ENCODE assay signal across 12 cellular contexts in genomic region chr4:10619220-10619619, GRCh38.
DNase-seq lines count a peak whose midpoint lies in the region; ATAC-seq and TF ChIP-seq lines count a peak whose summit lies in the region.
"Had no signal": no experiment of that assay in that cellular context is flagged by ENCODE, and none has a peak within 500 bp of the region (broad histone marks: within the 10 kb centered on the region; RNA-seq: fewer than 3 reads in every experiment).

No MANE protein-coding gene starts in this region.

- no peak for ATAC-seq in T-cell (replicated peaks in 1 of 4)
- no peak for ATAC-seq in HG03139 (IDR thresholded peaks at IDR 0.05; ENCODE audit: unreplicated experiment)
- no peak for ATAC-seq in effector memory CD8-positive, alpha-beta T cell (replicated peaks)

- peak overlapping the region; percentile 69 for H3K4me2 ChIP-seq in skeletal muscle satellite cell (ENCODE audit: low read length)

- H3K4me1 Mint-ChIP-seq in chondrocyte (ENCODE audit: low read depth) (no peaks in the 10 kb centered on the region), T-cell (no peaks in the 10 kb centered on the region)
- peaks cover 0 to 2% of the 10 kb centered on the region in 2 donors for H3K4me1 Mint-ChIP-seq in effector memory CD8-positive, alpha-beta T cell (ENCODE audit: low read depth in 2 of 2)

- peak; percentile 83 for DNase-seq in NCI-H1048 (lab: John Stamatoyannopoulos, UW)
- peak; percentile 40 to 79 for DNase-seq in NCI-H524 (lab: John Stamatoyannopoulos, UW)
- no peak for DNase-seq in chondrocyte (ENCODE audit: low spot score)
- DNase-seq in T-cell: no peak
- DNase-seq in effector memory CD8-positive, alpha-beta T cell: no peak
- DNase-seq in GM19238 (ENCODE audit: insufficient read length, low spot score): no peak
- DNase-seq: effector CD4-positive, alpha-beta T cell; MM.1S had no signal

- CTCF ChIA-PET in T-cell (lab: Charles Lee): interaction anchor here in 1 of 2 donors (0.7 kb wide), 1 partner anchor 795 kb away, joined by 3 read pairs; no protein-coding TSS in a partner anchor

- no peak overlapping the region for H3K9ac ChIP-seq in skeletal muscle satellite cell (ENCODE audit: low read depth, low read length)

- H3K4me3 ChIP-seq in skeletal muscle satellite cell (ENCODE audit: low read length): peak overlapping the region; percentile 26
- H3K4me3 ChIP-seq: lung had no signal

- H3K27ac Mint-ChIP-seq in chondrocyte (ENCODE audit: unreplicated experiment) (no peak overlapping the region), T-cell (no peak overlapping the region)
- no peak overlapping the region for H3K27ac Mint-ChIP-seq in effector memory CD8-positive, alpha-beta T cell
- H3K27ac Mint-ChIP-seq: activated T-helper 2 cell treated with anti-CD3 and anti-CD28 coated beads, Interferon-gamma antibody, Interleukin-2, Interleukin-4, amounts not matched to agents 10 μg/mL and 5 μg/mL and 100 μg/mL, durations not matched to agents 14 hours and 24 hours and 36 hours had no signal

- no peaks in the 10 kb centered on the region for H3K36me3 ChIP-seq in skeletal muscle satellite cell (ENCODE audit: insufficient read depth, low read length)

- H3K36me3 Mint-ChIP-seq in chondrocyte (ENCODE audit: low read depth): no peaks in the 10 kb centered on the region
- no peaks in the 10 kb centered on the region for H3K36me3 Mint-ChIP-seq in T-cell
- H3K36me3 Mint-ChIP-seq in effector memory CD8-positive, alpha-beta T cell (ENCODE audit: insufficient read depth): no peaks in the 10 kb centered on the region

- POLR2A ChIA-PET in T-cell (lab: Charles Lee): interaction anchor here in 1 of 2 donors (0.5 kb wide), 2 partner anchors 15 to 593 kb away, joined by 3 to 5 read pairs; no protein-coding TSS in a partner anchor

- H3K27me3 Mint-ChIP-seq in chondrocyte (ENCODE audit: low read depth) (no peaks in the 10 kb centered on the region), T-cell (peaks cover 3% of the 10 kb centered on the region in 2 donors)
- H3K27me3 Mint-ChIP-seq in effector memory CD8-positive, alpha-beta T cell: peaks cover 9 to 13% of the 10 kb centered on the region in 2 donors

- H3K9me3 Mint-ChIP-seq in chondrocyte (ENCODE audit: low read depth): no peaks in the 10 kb centered on the region
- no peaks in the 10 kb centered on the region for H3K9me3 Mint-ChIP-seq in T-cell
- H3K9me3 Mint-ChIP-seq in effector memory CD8-positive, alpha-beta T cell: no peaks in the 10 kb centered on the region
- H3K9me3 Mint-ChIP-seq: activated T-helper 2 cell treated with anti-CD3 and anti-CD28 coated beads, Interferon-gamma antibody, Interleukin-2, Interleukin-4, amounts not matched to agents 10 μg/mL and 5 μg/mL and 100 μg/mL, durations not matched to agents 14 hours and 24 hours and 36 hours had no signal

- no peaks in the 10 kb centered on the region for H3K9me3 ChIP-seq in skeletal muscle satellite cell (replicated peaks; ENCODE audit: low read length)

- H3K4me3 Mint-ChIP-seq in chondrocyte (ENCODE audit: unreplicated experiment) (no peak overlapping the region), T-cell (no peak overlapping the region)
- H3K4me3 Mint-ChIP-seq in effector memory CD8-positive, alpha-beta T cell: no peak overlapping the region

- TF ChIP-seq CTCF in chondrocyte (IDR thresholded peaks at IDR 0.05): peak; percentile 38

- H3K4me1 ChIP-seq in skeletal muscle satellite cell (ENCODE audit: control insufficient read depth, insufficient read depth, low read length): peaks cover 21% of the 10 kb centered on the region

- no peaks in the 10 kb centered on the region for H3K27me3 ChIP-seq in skeletal muscle satellite cell (ENCODE audit: control insufficient read depth, insufficient read depth, low read length)

Comparison
In these comparisons a context has a peak if more than half of its experiments do, and no peak if none do; other contexts are left out.
1. DNase-seq: peak in NCI-H1048 (single experiment) and NCI-H524 (2 of 2); none in chondrocyte (single experiment), T-cell (0 of 34), effector memory CD8-positive, alpha-beta T cell (0 of 3) and GM19238 (single experiment).